In genomic region chr1:230230273-230230672, GRCh38 we compare ENCODE assay signal across 29 cellular contexts.
DNase-seq lines count a peak whose midpoint lies in the region; ATAC-seq and TF ChIP-seq lines count a peak whose summit lies in the region.
"Had no signal": no experiment of that assay in that cellular context is flagged by ENCODE, and none has a peak within 500 bp of the region (broad histone marks: within the 10 kb centered on the region; RNA-seq: fewer than 3 reads in every experiment).

No MANE protein-coding gene starts in this region.

- no peak for TF ChIP-seq CTCF in psoas muscle (IDR thresholded peaks at IDR 0.05)
- no peak for TF ChIP-seq CTCF in type B pancreatic cell (conservative IDR thresholded peaks at IDR 0.05)

- H3K27me3 ChIP-seq in ACC112 (ENCODE audit: insufficient read depth, low read length) (no peaks in the 10 kb centered on the region), psoas muscle (ENCODE audit: insufficient read depth in 3 of 3, low read length in 2 of 3) (no peaks in the 10 kb centered on the region)
- H3K27me3 ChIP-seq: BE2C, sigmoid colon, uterus had no signal

- intact Hi-C loops in left ventricle myocardium superior (cut with micrococcal nuclease): no loop called here
- intact Hi-C loops in psoas muscle (cut with DNase I): no loop called here

- H3K9me3 Mint-ChIP-seq in type B pancreatic cell: no peaks in the 10 kb centered on the region
- H3K9me3 Mint-ChIP-seq: activated naive CD4-positive, alpha-beta T cell treated with anti-CD3 and anti-CD28 coated beads, Interleukin-2, amount 10 ng/mL, durations not matched to agents 7 days and 5 days; activated T-cell treated with anti-CD3 and anti-CD28 coated beads, Interleukin-2, amount 50 U/mL, for 72 hours; dendritic cell treated with granulocyte-macrophage colony-stimulating factor and Interleukin-4, amounts not matched to agents 40 ng/mL and 50 ng/mL, for 4 days; IgD-negative memory B cell; nephron; stimulated activated memory B cell treated with anti-CD40 and anti-IgM and Interleukin-4, amounts not matched to agents 10 μg/mL and 1 μg/mL and 100 μg/mL, for 72 hours had no signal

- WGBS in psoas muscle, 3 donors: 27 to 35% (median 30%) methylated on average over 7 of the region's 7 CpGs

- no peaks in the 10 kb centered on the region for H3K27me3 Mint-ChIP-seq in type B pancreatic cell
- H3K27me3 Mint-ChIP-seq: activated naive CD4-positive, alpha-beta T cell treated with anti-CD3 and anti-CD28 coated beads, Interleukin-2, amount 10 ng/mL, durations not matched to agents 7 days and 5 days; dendritic cell treated with granulocyte-macrophage colony-stimulating factor and Interleukin-4, amounts not matched to agents 40 ng/mL and 50 ng/mL, for 4 days; IgD-negative memory B cell; stimulated activated memory B cell treated with anti-CD40 and anti-IgM and Interleukin-4, amounts not matched to agents 10 μg/mL and 1 μg/mL and 100 μg/mL, for 72 hours had no signal

- no peak overlapping the region for H3K27ac Mint-ChIP-seq in type B pancreatic cell
- H3K27ac Mint-ChIP-seq: activated naive CD4-positive, alpha-beta T cell treated with anti-CD3 and anti-CD28 coated beads, Interleukin-2, amount 10 ng/mL, durations not matched to agents 7 days and 5 days; GM23338; nephron; stimulated activated memory B cell treated with anti-CD40 and anti-IgM and Interleukin-4, amounts not matched to agents 10 μg/mL and 1 μg/mL and 100 μg/mL, for 72 hours had no signal

- H3K4me1 Mint-ChIP-seq in type B pancreatic cell (ENCODE audit: unreplicated experiment): peaks cover 22% of the 10 kb centered on the region

- no peak overlapping the region for H3K4me3 Mint-ChIP-seq in type B pancreatic cell
- H3K4me3 Mint-ChIP-seq: activated naive CD4-positive, alpha-beta T cell treated with anti-CD3 and anti-CD28 coated beads, Interleukin-2, amount 10 ng/mL, durations not matched to agents 7 days and 5 days; activated T-cell treated with anti-CD3 and anti-CD28 coated beads, Interleukin-2, amount 50 U/mL, for 72 hours; dendritic cell treated with granulocyte-macrophage colony-stimulating factor and Interleukin-4, amounts not matched to agents 40 ng/mL and 50 ng/mL, for 4 days; GM23338; IgD-negative memory B cell; nephron; stimulated activated memory B cell treated with anti-CD40 and anti-IgM and Interleukin-4, amounts not matched to agents 10 μg/mL and 1 μg/mL and 100 μg/mL, for 72 hours had no signal

- H3K27ac ChIP-seq in ACC112 (ENCODE audit: low read depth, low read length) (peak overlapping the region; percentile 97; the same call in 1 of the 2 replicates), psoas muscle (peak overlapping the region; percentile 13)
- H3K27ac ChIP-seq: A549, sigmoid colon, uterus had no signal

- H3K36me3 Mint-ChIP-seq in type B pancreatic cell: peaks cover 13% of the 10 kb centered on the region
- H3K36me3 Mint-ChIP-seq: activated naive CD4-positive, alpha-beta T cell treated with anti-CD3 and anti-CD28 coated beads, Interleukin-2, amount 10 ng/mL, durations not matched to agents 7 days and 5 days had no signal

- no peak overlapping the region for H2AFZ ChIP-seq in ACC112 (ENCODE audit: low read length, unreplicated experiment)
- H2AFZ ChIP-seq: GM23338 had no signal

- peaks cover 27% of the 10 kb centered on the region for H3K4me1 ChIP-seq in ACC112 (ENCODE audit: control insufficient read depth, insufficient read depth, low read length, unreplicated experiment)
- peaks cover 28% of the 10 kb centered on the region for H3K4me1 ChIP-seq in psoas muscle
- H3K4me1 ChIP-seq: A549, BE2C, uterus had no signal

- DNase-seq in astrocyte of the hippocampus (ENCODE audit: low read depth, low spot score): peak; percentile 43
- DNase-seq in left ventricle myocardium superior: no peak
- no peak for DNase-seq in psoas muscle
- no peak for DNase-seq in activated CD4-positive, alpha-beta T cell treated with anti-CD3 and anti-CD28 coated beads for 48 hours
- DNase-seq in type B pancreatic cell (ENCODE audit: extremely low spot score, unreplicated experiment): no peak
- no peak for DNase-seq in NCI-H2196 (lab: John Stamatoyannopoulos, UW; ENCODE audit: unreplicated experiment)
- no peak for DNase-seq in NCI-H1092 (lab: John Stamatoyannopoulos, UW)
- DNase-seq: activated CD4-positive, alpha-beta T cell treated with anti-CD3 and anti-CD28 coated beads, Interleukin-2, amount 50 U/mL, for 1 hour; activated naive CD4-positive, alpha-beta T cell treated with anti-CD3 and anti-CD28 coated beads, Interleukin-2, amount 10 ng/mL, durations not matched to agents 7 days and 5 days; activated T-cell treated with anti-CD3 and anti-CD28 coated beads, Interleukin-2, amount 50 U/mL, for 72 hours; amniotic stem cell; BE2C; caudate nucleus; NCI-H1105 treated with DMSO at 0.1 percent for 48 hours; NCI-H1930; NCI-H526; posterior cingulate gyrus; sigmoid colon; stimulated activated CD4-positive, alpha-beta T cell treated with anti-CD3 and anti-CD28 coated beads, Interleukin-4, amount 100 ng/mL, for 4 hours; uterus had no signal

- no peaks in the 10 kb centered on the region for H3K9me3 ChIP-seq in psoas muscle
- H3K9me3 ChIP-seq: A549, BE2C, sigmoid colon, uterus had no signal

- H3K36me3 ChIP-seq in ACC112 (ENCODE audit: insufficient read depth, low read length) (no peaks in the 10 kb centered on the region), psoas muscle (ENCODE audit: insufficient read depth in 1 of 2, low read depth in 1 of 2) (no peaks in the 10 kb centered on the region)
- H3K36me3 ChIP-seq: BE2C, uterus had no signal

- ATAC-seq in left ventricle myocardium superior (peak; percentile 52), psoas muscle (peak; percentile 17 to 60 (median 34))
- ATAC-seq: A549; Panc1; stimulated activated memory B cell treated with anti-CD40 and anti-IgM and Interleukin-4, amounts not matched to agents 10 μg/mL and 1 μg/mL and 100 μg/mL, for 72 hours had no signal

- peaks cover 20% of the 10 kb centered on the region for H3K79me2 ChIP-seq in ACC112 (ENCODE audit: control insufficient read depth, insufficient read depth, low read length, unreplicated experiment)

- H3K4me3 ChIP-seq in ACC112 (ENCODE audit: low read depth, low read length) (no peak overlapping the region), psoas muscle (no peak overlapping the region)
- H3K4me3 ChIP-seq: A549, GM23338, lung, sigmoid colon, uterus had no signal
